In the genomic region with DNA sequence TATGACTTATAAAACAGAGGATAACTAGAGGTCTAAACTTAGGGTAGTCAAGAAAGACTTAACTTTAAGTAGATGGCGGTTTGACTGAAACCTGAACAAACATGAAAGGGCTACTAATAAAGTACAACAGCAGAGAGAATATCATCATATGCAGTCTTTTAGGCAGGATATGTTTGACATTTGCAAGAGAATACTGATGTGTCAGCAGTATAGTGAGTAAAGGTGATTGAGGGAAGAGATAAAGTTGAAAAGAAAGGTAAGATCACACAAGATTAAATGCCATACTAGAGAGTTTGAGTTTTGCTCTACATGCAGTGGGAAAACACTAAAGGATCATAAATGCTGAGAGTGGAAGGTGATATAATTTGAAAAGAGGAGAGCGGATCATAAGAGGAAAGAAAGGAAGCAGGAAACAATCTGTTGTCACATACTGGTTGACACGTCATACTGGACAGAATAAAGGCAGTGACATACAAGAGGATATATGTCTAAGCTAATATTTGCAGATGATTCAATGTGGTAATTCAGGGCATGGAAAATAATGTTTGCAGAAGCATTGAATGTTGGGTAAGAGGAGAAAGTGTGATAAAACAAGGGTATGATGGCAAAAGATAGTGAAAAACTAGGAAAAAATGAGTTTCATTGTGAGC, we compare ENCODE assay signal across 14 cellular contexts.
"Had no signal": no experiment of that assay in that cellular context is flagged by ENCODE, and none has a peak within 500 bp of the region (broad histone marks: within the 10 kb centered on the region; RNA-seq: fewer than 3 reads in every experiment).

No MANE protein-coding gene starts in this region.

- DNase-seq: activated CD4-positive, alpha-beta T cell treated with anti-CD3 and anti-CD28 coated beads for 1 hour; activated CD4-positive, alpha-beta T cell treated with anti-CD3 and anti-CD28 coated beads, Interleukin-2, amount 50 U/mL, for 4 hours; activated naive CD4-positive, alpha-beta T cell treated with anti-CD3 and anti-CD28 coated beads for 36 hours; activated naive CD8-positive, alpha-beta T cell treated with anti-CD3 and anti-CD28 coated beads, Interleukin-2, amount 50 U/mL, for 24 hours; activated T-cell treated with anti-CD3 and anti-CD28 coated beads for 4 hours; aorta; cerebellar nuclear complex; dorsolateral prefrontal cortex; left lung; mammary epithelial cell; sigmoid colon; spleen; T-helper 9 cell had no signal

- ATAC-seq: activated naive CD8-positive, alpha-beta T cell treated with anti-CD3 and anti-CD28 coated beads, Interleukin-2, amount 50 U/mL, for 24 hours; activated T-helper 17 cell treated with anti-CD3 and anti-CD28 coated beads, Interleukin-2, amount 50 U/mL, for 72 hours; left lung had no signal
